ENCODE assay signal across 1 cellular context in genomic region chr5:151142933-151143332, GRCh38.
TF ChIP-seq lines count a peak whose summit lies in the region.

No MANE protein-coding gene starts in this region.

TF ChIP-seq in HepG2, 621 proteins besides CTCF, POLR2A, EP300 and RAD21 (continued from another document):
- TF ChIP-seq ZNF280D (CRISPR knock-in tag; IDR thresholded peaks at IDR 0.05): no peak
- TF ChIP-seq ZNF597 (CRISPR knock-in tag; IDR thresholded peaks at IDR 0.05): no peak
- TF ChIP-seq ZNF343 (CRISPR knock-in tag; IDR thresholded peaks at IDR 0.05): no peak
TF ChIP-seq in HepG2: peak in this region for 1.
